ENCODE assay signal across 19 cellular contexts in genomic region chr6:11989376-11989775, GRCh38.
"Had no signal": no experiment of that assay in that cellular context is flagged by ENCODE, and none has a peak within 500 bp of the region (broad histone marks: within the 10 kb centered on the region; RNA-seq: fewer than 3 reads in every experiment).

No MANE protein-coding gene starts in this region.

- ATAC-seq: activated CD8-positive, alpha-beta T cell treated with anti-CD3 and anti-CD28 coated beads for 36 hours; activated T-helper 17 cell treated with anti-CD3 and anti-CD28 coated beads, Interleukin-2, amount 50 U/mL, for 72 hours; gastrocnemius medialis; stimulated activated naive CD8-positive, alpha-beta T cell treated with anti-CD3 and anti-CD28 coated beads, Interleukin-15, Interleukin-2, amounts not matched to agents 100 U/mL and 50 U/mL, for 24 hours; WTC11 had no signal

- H3K27ac ChIP-seq: ascending aorta, dorsolateral prefrontal cortex, gastrocnemius medialis, left ventricle myocardium inferior, prostate gland, right atrium auricular region, tibial nerve, uterus had no signal

- H3K4me3 ChIP-seq: ascending aorta, dorsolateral prefrontal cortex, gastrocnemius medialis, left ventricle myocardium inferior, prostate gland, right atrium auricular region, tibial nerve, uterus had no signal

- H3K36me3 ChIP-seq: ascending aorta, gastrocnemius medialis, left ventricle myocardium inferior, prostate gland, right atrium auricular region, tibial nerve, uterus had no signal

- H3K4me1 ChIP-seq: ascending aorta, gastrocnemius medialis, left ventricle myocardium inferior, prostate gland, right atrium auricular region, tibial nerve, uterus had no signal

- DNase-seq: activated CD4-positive, alpha-beta T cell treated with anti-CD3 and anti-CD28 coated beads for 48 hours; activated CD8-positive, alpha-beta T cell treated with anti-CD3 and anti-CD28 coated beads for 36 hours; activated naive CD4-positive, alpha-beta T cell treated with Interleukin-2 at 50 U/mL for 16 hours; activated naive CD8-positive, alpha-beta T cell treated with anti-CD3 and anti-CD28 coated beads, Interleukin-2, amount 10 ng/mL, durations not matched to agents 7 days and 5 days; activated T-cell treated with anti-CD3 and anti-CD28 coated beads, Interleukin-2, amount 50 U/mL, for 1 hour; dorsolateral prefrontal cortex; gastrocnemius medialis; head of caudate nucleus; left ventricle myocardium inferior; stimulated activated naive CD8-positive, alpha-beta T cell treated with anti-CD3 and anti-CD28 coated beads, Interleukin-15, Interleukin-2, amounts not matched to agents 100 U/mL and 50 U/mL, for 24 hours; substantia nigra; uterus had no signal

- H3K9me3 ChIP-seq: ascending aorta, gastrocnemius medialis, left ventricle myocardium inferior, prostate gland, right atrium auricular region, tibial nerve, uterus had no signal

- H3K27me3 ChIP-seq: ascending aorta, dorsolateral prefrontal cortex, gastrocnemius medialis, right atrium auricular region, tibial nerve, uterus had no signal

- FAIRE-seq: colon had no signal
